ENCODE assay signal across 1 cellular context in the genomic region with DNA sequence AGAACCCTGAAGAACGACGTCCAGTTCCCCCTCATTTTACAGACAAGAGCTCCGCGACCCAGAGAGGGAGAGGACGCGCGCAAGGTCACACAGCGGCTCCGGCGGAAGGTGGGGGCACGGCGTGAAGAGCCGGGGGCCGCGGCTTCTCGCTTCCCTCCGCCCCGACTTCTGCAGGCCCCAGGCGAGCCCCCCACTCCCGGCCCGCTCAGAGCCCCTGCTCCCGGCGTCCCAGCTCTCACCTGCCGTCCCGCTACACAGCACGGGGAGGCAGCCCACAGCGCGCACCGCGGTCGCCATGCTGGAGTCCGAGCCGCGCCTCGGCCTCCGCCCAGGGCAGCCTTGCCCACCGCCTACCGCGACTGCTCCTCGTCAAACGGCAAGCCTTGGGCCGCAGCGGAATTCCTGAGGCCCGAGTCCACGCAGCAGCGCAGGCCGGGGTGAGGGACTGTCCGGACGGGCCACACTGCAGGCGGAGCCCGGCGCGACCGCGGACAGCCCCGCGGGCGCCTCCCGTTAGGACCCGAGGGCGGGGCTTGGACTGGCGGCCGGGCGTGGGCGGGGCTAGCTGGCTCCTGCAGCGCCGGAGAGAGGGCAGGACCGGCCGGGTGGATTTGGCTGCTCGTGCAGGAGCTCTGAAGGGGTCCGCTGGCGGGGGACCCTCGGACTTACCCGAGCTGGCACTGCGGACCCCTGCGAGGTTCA.
A peak's percentile ranks its signal among the peaks of the same experiment; 100 is the strongest.
TF ChIP-seq lines count a peak whose summit lies in the region.

A gene (minus strand): TSS at position 314 of the 702 bp plus-strand sequence. CDS start 17 bp downstream, at position 297.

TF ChIP-seq in HepG2, 621 proteins besides CTCF, POLR2A, EP300 and RAD21 (continued from another document and continues in another):
- TF ChIP-seq, protein P1, sequence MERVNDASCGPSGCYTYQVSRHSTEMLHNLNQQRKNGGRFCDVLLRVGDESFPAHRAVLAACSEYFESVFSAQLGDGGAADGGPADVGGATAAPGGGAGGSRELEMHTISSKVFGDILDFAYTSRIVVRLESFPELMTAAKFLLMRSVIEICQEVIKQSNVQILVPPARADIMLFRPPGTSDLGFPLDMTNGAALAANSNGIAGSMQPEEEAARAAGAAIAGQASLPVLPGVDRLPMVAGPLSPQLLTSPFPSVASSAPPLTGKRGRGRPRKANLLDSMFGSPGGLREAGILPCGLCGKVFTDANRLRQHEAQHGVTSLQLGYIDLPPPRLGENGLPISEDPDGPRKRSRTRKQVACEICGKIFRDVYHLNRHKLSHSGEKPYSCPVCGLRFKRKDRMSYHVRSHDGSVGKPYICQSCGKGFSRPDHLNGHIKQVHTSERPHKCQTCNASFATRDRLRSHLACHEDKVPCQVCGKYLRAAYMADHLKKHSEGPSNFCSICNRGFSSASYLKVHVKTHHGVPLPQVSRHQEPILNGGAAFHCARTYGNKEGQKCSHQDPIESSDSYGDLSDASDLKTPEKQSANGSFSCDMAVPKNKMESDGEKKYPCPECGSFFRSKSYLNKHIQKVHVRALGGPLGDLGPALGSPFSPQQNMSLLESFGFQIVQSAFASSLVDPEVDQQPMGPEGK (CRISPR knock-in tag; IDR thresholded peaks at IDR 0.05), result peak; percentile 70
- TF ChIP-seq, protein P2, sequence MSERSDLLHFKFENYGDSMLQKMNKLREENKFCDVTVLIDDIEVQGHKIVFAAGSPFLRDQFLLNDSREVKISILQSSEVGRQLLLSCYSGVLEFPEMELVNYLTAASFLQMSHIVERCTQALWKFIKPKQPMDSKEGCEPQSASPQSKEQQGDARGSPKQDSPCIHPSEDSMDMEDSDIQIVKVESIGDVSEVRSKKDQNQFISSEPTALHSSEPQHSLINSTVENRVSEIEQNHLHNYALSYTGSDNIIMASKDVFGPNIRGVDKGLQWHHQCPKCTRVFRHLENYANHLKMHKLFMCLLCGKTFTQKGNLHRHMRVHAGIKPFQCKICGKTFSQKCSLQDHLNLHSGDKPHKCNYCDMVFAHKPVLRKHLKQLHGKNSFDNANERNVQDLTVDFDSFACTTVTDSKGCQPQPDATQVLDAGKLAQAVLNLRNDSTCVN (CRISPR knock-in tag; IDR thresholded peaks at IDR 0.05; ENCODE audit: borderline replicate concordance), result peak; percentile 63; the same call in 1 of the 2 replicates
- no peak for TF ChIP-seq ZNF383 (CRISPR knock-in tag; IDR thresholded peaks at IDR 0.05; ENCODE audit: borderline replicate concordance)
- 0 out of 2 replicates have a peak, but pooled peaks have one; percentile 44 for TF ChIP-seq PAWR (CRISPR knock-in tag; IDR thresholded peaks at IDR 0.05; ENCODE audit: borderline replicate concordance)
- TF ChIP-seq, protein P3, sequence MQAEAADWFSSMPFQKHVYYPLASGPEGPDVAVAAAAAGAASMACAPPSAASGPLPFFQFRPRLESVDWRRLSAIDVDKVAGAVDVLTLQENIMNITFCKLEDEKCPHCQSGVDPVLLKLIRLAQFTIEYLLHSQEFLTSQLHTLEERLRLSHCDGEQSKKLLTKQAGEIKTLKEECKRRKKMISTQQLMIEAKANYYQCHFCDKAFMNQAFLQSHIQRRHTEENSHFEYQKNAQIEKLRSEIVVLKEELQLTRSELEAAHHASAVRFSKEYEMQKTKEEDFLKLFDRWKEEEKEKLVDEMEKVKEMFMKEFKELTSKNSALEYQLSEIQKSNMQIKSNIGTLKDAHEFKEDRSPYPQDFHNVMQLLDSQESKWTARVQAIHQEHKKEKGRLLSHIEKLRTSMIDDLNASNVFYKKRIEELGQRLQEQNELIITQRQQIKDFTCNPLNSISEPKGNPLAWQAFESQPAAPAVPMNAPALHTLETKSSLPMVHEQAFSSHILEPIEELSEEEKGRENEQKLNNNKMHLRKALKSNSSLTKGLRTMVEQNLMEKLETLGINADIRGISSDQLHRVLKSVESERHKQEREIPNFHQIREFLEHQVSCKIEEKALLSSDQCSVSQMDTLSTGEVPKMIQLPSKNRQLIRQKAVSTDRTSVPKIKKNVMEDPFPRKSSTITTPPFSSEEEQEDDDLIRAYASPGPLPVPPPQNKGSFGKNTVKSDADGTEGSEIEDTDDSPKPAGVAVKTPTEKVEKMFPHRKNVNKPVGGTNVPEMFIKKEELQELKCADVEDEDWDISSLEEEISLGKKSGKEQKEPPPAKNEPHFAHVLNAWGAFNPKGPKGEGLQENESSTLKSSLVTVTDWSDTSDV (CRISPR knock-in tag; IDR thresholded peaks at IDR 0.05), result no peak
- TF ChIP-seq, protein P4, sequence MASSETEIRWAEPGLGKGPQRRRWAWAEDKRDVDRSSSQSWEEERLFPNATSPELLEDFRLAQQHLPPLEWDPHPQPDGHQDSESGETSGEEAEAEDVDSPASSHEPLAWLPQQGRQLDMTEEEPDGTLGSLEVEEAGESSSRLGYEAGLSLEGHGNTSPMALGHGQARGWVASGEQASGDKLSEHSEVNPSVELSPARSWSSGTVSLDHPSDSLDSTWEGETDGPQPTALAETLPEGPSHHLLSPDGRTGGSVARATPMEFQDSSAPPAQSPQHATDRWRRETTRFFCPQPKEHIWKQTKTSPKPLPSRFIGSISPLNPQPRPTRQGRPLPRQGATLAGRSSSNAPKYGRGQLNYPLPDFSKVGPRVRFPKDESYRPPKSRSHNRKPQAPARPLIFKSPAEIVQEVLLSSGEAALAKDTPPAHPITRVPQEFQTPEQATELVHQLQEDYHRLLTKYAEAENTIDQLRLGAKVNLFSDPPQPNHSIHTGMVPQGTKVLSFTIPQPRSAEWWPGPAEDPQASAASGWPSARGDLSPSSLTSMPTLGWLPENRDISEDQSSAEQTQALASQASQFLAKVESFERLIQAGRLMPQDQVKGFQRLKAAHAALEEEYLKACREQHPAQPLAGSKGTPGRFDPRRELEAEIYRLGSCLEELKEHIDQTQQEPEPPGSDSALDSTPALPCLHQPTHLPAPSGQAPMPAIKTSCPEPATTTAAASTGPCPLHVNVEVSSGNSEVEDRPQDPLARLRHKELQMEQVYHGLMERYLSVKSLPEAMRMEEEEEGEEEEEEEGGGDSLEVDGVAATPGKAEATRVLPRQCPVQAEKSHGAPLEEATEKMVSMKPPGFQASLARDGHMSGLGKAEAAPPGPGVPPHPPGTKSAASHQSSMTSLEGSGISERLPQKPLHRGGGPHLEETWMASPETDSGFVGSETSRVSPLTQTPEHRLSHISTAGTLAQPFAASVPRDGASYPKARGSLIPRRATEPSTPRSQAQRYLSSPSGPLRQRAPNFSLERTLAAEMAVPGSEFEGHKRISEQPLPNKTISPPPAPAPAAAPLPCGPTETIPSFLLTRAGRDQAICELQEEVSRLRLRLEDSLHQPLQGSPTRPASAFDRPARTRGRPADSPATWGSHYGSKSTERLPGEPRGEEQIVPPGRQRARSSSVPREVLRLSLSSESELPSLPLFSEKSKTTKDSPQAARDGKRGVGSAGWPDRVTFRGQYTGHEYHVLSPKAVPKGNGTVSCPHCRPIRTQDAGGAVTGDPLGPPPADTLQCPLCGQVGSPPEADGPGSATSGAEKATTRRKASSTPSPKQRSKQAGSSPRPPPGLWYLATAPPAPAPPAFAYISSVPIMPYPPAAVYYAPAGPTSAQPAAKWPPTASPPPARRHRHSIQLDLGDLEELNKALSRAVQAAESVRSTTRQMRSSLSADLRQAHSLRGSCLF (CRISPR knock-in tag; IDR thresholded peaks at IDR 0.05; ENCODE audit: borderline replicate concordance), result peak; percentile 74; the same call in 1 of the 2 replicates
- TF ChIP-seq SNAPC2 (CRISPR knock-in tag; IDR thresholded peaks at IDR 0.05), result peak; percentile 95
- TF ChIP-seq, protein P5, sequence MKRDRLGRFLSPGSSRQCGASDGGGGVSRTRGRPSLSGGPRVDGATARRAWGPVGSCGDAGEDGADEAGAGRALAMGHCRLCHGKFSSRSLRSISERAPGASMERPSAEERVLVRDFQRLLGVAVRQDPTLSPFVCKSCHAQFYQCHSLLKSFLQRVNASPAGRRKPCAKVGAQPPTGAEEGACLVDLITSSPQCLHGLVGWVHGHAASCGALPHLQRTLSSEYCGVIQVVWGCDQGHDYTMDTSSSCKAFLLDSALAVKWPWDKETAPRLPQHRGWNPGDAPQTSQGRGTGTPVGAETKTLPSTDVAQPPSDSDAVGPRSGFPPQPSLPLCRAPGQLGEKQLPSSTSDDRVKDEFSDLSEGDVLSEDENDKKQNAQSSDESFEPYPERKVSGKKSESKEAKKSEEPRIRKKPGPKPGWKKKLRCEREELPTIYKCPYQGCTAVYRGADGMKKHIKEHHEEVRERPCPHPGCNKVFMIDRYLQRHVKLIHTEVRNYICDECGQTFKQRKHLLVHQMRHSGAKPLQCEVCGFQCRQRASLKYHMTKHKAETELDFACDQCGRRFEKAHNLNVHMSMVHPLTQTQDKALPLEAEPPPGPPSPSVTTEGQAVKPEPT (CRISPR knock-in tag; IDR thresholded peaks at IDR 0.05; ENCODE audit: low read depth), result peak; percentile 89; the same call in 1 of the 2 replicates
- no peak for TF ChIP-seq NBN (conservative IDR thresholded peaks at IDR 0.05)
- peak; percentile 94; the same call in 1 of the 2 replicates for TF ChIP-seq CBFB (CRISPR knock-in tag; IDR thresholded peaks at IDR 0.05)
- no peak for TF ChIP-seq HMGA1 (CRISPR knock-in tag; conservative IDR thresholded peaks at IDR 0.05)
- TF ChIP-seq, protein P6, sequence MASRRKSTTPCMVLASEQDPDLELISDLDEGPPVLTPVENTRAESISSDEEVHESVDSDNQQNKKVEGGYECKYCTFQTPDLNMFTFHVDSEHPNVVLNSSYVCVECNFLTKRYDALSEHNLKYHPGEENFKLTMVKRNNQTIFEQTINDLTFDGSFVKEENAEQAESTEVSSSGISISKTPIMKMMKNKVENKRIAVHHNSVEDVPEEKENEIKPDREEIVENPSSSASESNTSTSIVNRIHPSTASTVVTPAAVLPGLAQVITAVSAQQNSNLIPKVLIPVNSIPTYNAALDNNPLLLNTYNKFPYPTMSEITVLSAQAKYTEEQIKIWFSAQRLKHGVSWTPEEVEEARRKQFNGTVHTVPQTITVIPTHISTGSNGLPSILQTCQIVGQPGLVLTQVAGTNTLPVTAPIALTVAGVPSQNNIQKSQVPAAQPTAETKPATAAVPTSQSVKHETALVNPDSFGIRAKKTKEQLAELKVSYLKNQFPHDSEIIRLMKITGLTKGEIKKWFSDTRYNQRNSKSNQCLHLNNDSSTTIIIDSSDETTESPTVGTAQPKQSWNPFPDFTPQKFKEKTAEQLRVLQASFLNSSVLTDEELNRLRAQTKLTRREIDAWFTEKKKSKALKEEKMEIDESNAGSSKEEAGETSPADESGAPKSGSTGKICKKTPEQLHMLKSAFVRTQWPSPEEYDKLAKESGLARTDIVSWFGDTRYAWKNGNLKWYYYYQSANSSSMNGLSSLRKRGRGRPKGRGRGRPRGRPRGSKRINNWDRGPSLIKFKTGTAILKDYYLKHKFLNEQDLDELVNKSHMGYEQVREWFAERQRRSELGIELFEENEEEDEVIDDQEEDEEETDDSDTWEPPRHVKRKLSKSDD (CRISPR knock-in tag; IDR thresholded peaks at IDR 0.05; ENCODE audit: low read depth), result peak; percentile 78; the same call in 1 of the 2 replicates
- TF ChIP-seq SATB2 (CRISPR knock-in tag; IDR thresholded peaks at IDR 0.05), result peak; percentile 82; the same call in 1 of the 2 replicates
- TF ChIP-seq, protein P7, sequence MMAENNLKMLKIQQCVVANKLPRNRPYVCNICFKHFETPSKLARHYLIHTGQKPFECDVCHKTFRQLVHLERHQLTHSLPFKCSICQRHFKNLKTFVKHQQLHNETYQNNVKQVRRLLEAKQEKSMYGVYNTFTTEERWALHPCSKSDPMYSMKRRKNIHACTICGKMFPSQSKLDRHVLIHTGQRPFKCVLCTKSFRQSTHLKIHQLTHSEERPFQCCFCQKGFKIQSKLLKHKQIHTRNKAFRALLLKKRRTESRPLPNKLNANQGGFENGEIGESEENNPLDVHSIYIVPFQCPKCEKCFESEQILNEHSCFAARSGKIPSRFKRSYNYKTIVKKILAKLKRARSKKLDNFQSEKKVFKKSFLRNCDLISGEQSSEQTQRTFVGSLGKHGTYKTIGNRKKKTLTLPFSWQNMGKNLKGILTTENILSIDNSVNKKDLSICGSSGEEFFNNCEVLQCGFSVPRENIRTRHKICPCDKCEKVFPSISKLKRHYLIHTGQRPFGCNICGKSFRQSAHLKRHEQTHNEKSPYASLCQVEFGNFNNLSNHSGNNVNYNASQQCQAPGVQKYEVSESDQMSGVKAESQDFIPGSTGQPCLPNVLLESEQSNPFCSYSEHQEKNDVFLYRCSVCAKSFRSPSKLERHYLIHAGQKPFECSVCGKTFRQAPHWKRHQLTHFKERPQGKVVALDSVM (CRISPR knock-in tag; IDR thresholded peaks at IDR 0.05), result peak; percentile 99
- no peak for TF ChIP-seq NR2F6 (IDR thresholded peaks at IDR 0.05)
- no peak for TF ChIP-seq NR2F6 (CRISPR knock-in tag; IDR thresholded peaks at IDR 0.05)
- TF ChIP-seq PAF1 (CRISPR knock-in tag; IDR thresholded peaks at IDR 0.05), result no peak
- TF ChIP-seq KDM5A (IDR thresholded peaks at IDR 0.05; ENCODE audit: borderline replicate concordance, low read length), result peak; percentile 83
- peak; percentile 80; the same call in 1 of the 2 replicates for TF ChIP-seq WIZ (CRISPR knock-in tag; IDR thresholded peaks at IDR 0.05)
- peak; percentile 95; the same call in 1 of the 2 replicates for TF ChIP-seq ATF7-NPFF (CRISPR knock-in tag; IDR thresholded peaks at IDR 0.05; ENCODE audit: low read depth)
- peak; percentile 84; the same call in 1 of the 2 replicates for TF ChIP-seq KLF13 (CRISPR knock-in tag; IDR thresholded peaks at IDR 0.05)
- peak; percentile 96 for TF ChIP-seq KMT2B (CRISPR knock-in tag; IDR thresholded peaks at IDR 0.05)
- no peak for TF ChIP-seq ZNF577 (CRISPR knock-in tag; IDR thresholded peaks at IDR 0.05; ENCODE audit: borderline replicate concordance, low read depth)
- TF ChIP-seq ZNF234 (CRISPR knock-in tag; conservative IDR thresholded peaks at IDR 0.05), result peak; percentile 74; the same call in 1 of the 2 replicates
- TF ChIP-seq, protein P8, sequence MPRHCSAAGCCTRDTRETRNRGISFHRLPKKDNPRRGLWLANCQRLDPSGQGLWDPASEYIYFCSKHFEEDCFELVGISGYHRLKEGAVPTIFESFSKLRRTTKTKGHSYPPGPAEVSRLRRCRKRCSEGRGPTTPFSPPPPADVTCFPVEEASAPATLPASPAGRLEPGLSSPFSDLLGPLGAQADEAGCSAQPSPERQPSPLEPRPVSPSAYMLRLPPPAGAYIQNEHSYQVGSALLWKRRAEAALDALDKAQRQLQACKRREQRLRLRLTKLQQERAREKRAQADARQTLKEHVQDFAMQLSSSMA (CRISPR knock-in tag; IDR thresholded peaks at IDR 0.05), result peak; percentile 72; the same call in 1 of the 2 replicates
- 0 out of 2 replicates have a peak, but pooled peaks have one; percentile 46 for TF ChIP-seq FOXJ3 (CRISPR knock-in tag; IDR thresholded peaks at IDR 0.05; ENCODE audit: borderline replicate concordance)
- 0 out of 2 replicates have a peak, but pooled peaks have one; percentile 82 for TF ChIP-seq MEIS2 (CRISPR knock-in tag; IDR thresholded peaks at IDR 0.05)
